In the genomic region with DNA sequence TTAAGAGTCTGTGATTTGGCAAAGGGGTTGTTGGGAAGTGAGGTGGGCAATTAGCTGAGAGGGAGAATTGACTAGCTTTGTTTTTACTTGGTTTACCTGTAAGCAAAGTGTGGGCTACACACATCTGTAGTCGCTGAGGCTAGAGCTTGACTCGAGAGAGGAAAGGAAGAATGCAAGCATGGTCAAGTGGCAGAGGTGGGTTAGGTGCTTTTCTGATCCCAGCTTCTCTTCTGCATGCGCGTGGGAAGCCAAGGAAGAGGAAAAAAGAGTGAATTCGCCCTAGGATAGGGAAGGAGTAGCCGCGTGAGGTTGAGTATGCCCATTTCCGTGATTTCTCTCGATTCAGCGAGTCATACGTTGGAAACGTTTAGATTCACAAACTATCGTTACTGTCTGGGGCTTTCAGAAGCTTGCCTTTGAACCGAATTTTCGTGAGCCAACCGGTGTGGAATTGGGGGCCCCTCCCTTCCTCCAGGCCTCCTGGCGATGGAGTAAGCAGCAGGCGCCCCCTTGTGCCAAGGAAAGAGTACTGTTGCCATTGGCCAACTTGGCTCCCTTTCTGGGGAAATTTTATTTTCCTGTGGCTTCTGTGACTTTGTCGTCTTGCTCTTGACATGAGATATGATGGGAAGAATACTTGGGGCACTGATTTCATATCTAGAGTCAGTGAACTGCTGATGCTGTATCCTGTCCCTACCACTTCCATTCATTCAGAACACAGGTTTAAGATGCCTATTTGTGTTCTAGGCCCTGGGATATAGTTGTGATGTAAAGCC, we compare ENCODE assay signal across 8 cellular contexts. TPM values are rescaled to one million over a fixed set of nuclear protein-coding genes. Genes with fewer than 3 reads are reported as not detected.
DNase-seq lines count a peak whose midpoint lies in the region; ATAC-seq and TF ChIP-seq lines count a peak whose summit lies in the region.

No MANE protein-coding gene starts in this region.

- peaks cover 6 to 70% (median 62%) of the 10 kb centered on the region in 12 donors for H3K4me1 ChIP-seq in heart left ventricle
- peaks cover 20 to 47% (median 38%) of the 10 kb centered on the region in 4 donors for H3K4me1 ChIP-seq in transverse colon

- peak; percentile 95 to 99 (median 97) for TF ChIP-seq CTCF in heart left ventricle (IDR thresholded peaks at IDR 0.05)
- TF ChIP-seq CTCF in transverse colon (IDR thresholded peaks at IDR 0.05): peak; percentile 93 to 98 (median 95)

- peak; percentile 82 for DNase-seq in SIG-M5 treated with dmso at 0.1 percent for 504 hours (lab: John Stamatoyannopoulos, UW; ENCODE audit: unreplicated experiment)
- DNase-seq in SIG-M5 (lab: John Stamatoyannopoulos, UW): no peak
- DNase-seq in NCI-H1105 treated with DMSO at 0.1 percent for 48 hours (lab: John Stamatoyannopoulos, UW): peak; percentile 87
- DNase-seq in SW480 (ENCODE audit: low spot score): peak; percentile 83
- peak; percentile 87 to 91 (median 90) for DNase-seq in heart left ventricle
- DNase-seq in pons (ENCODE audit: low spot score): peak; percentile 92
- peak; percentile 91 for DNase-seq in transverse colon

- H3K27ac ChIP-seq in adipose tissue (ENCODE audit: low read depth, low read length): peak overlapping the region; percentile 15
- H3K27ac ChIP-seq in heart left ventricle: peak overlapping the region; percentile 96 to 100 (median 99)
- H3K27ac ChIP-seq in transverse colon: peak overlapping the region; percentile 98 to 99 (median 98)

- H3K4me3 ChIP-seq in heart left ventricle (peak overlapping the region; percentile 61 to 89 (median 75)), transverse colon (peak overlapping the region; percentile 73 to 90 (median 78))

- intact Hi-C loops in heart left ventricle (cut with DNase I) (loop anchor here (1.0 to 5.0 kb wide), 12 partner anchors 37 to 187 kb away; a partner anchor contains a TSS), transverse colon (cut with DNase I; ENCODE audit: low total_unique reads) (loop anchor here (5.0 kb wide), 2 partner anchors 97 to 112 kb away; no protein-coding TSS in a partner anchor)

- no peaks in the 10 kb centered on the region for H3K27me3 ChIP-seq in heart left ventricle
- H3K27me3 ChIP-seq in transverse colon: no peaks in the 10 kb centered on the region

- peak; percentile 36 to 73 (median 56) for ATAC-seq in heart left ventricle

- 0 to 1% (median 1%) methylated on average over 19 of the region's 19 CpGs for WGBS in adipose tissue, 3 donors
- WGBS in heart left ventricle, 4 donors: 1 to 2% (median 1%) methylated on average over 19 of the region's 19 CpGs
- 0% methylated on average over 15 to 19 of the region's 19 CpGs for WGBS in transverse colon (ENCODE audit: low coverage in 1 of 2), 2 donors

- H3K36me3 ChIP-seq in heart left ventricle: peaks cover 0 to 8% (median 2%) of the 10 kb centered on the region in 9 donors
- peaks cover 0 to under 1% (median 0%) of the 10 kb centered on the region in 4 donors for H3K36me3 ChIP-seq in transverse colon

- in situ Hi-C loops in transverse colon (cut with MboI; ENCODE audit: low pct_ligation_motif_present in 1 of 4, low pct_unique_long_range_greater_than_20kb in 1 of 4, low sequenced_read_pairs in 3 of 4): loop anchor here (10.0 to 25.0 kb wide), 2 partner anchors 94 to 102 kb away; a partner anchor contains a TSS

- H3K9me3 ChIP-seq in heart left ventricle (no peaks in the 10 kb centered on the region), transverse colon (no peaks in the 10 kb centered on the region)

- TF ChIP-seq POLR2A in heart left ventricle (IDR thresholded peaks at IDR 0.05) (peak in 1 of 2 donors; percentile 36), transverse colon (IDR thresholded peaks at IDR 0.05) (no peak)

- TF ChIP-seq EP300 in transverse colon (IDR thresholded peaks at IDR 0.05; ENCODE audit: low read depth): no peak

RNA-seq across cellular contexts. Expression of a gene that starts 1.3 kb away (rescaled TPM):
- 1 to 10 TPM; 6.7 to 9.5 (median 8.4) TPM for polyA plus RNA-seq in adipose tissue
- total RNA-seq in heart left ventricle: 1 to 10 TPM; 4.3 to 8.8 (median 5.6) TPM
- 1 to 10 TPM; 2.7 to 4.4 TPM for polyA plus RNA-seq in heart left ventricle
- 10 to 100 TPM; 16.1 to 32.2 (median 24.2) TPM for total RNA-seq in transverse colon

RNA-seq across cellular contexts. Expression of a gene that starts 37.5 kb away (rescaled TPM):
- 10 to 100 TPM in 2 of 3 donors, 1 to 10 TPM in 1; 6.1 to 28.4 (median 17.1) TPM for polyA plus RNA-seq in adipose tissue
- 10 to 100 TPM in 8 of 9 donors, 1 to 10 TPM in 1; 9.2 to 22.5 (median 12.2) TPM for total RNA-seq in heart left ventricle
- 10 to 100 TPM in 1 of 2 donors, 1 to 10 TPM in 1; 8.7 to 18.5 TPM for polyA plus RNA-seq in heart left ventricle
- 10 to 100 TPM in 3 of 4 donors, 1 to 10 TPM in 1; 4.4 to 37.3 (median 28.0) TPM for total RNA-seq in transverse colon

Comparison
In these comparisons a context has a peak if more than half of its experiments do, and no peak if none do; other contexts are left out.
1. H3K27ac ChIP-seq: peak in every context shown above with its lines; median percentile 99 in heart left ventricle; 98 in transverse colon; 15 in adipose tissue.